21 cellular contexts compared by ENCODE assay signal in genomic region chr13:33112745-33113144, GRCh38.
DNase-seq lines count a peak whose midpoint lies in the region; ATAC-seq, FAIRE-seq and TF ChIP-seq lines count a peak whose summit lies in the region.
"Had no signal": no experiment of that assay in that cellular context is flagged by ENCODE, and none has a peak within 500 bp of the region (broad histone marks: within the 10 kb centered on the region; RNA-seq: fewer than 3 reads in every experiment).

No MANE protein-coding gene starts in this region.

- no peaks in the 10 kb centered on the region for H3K79me2 ChIP-seq in astrocyte (ENCODE audit: insufficient read depth, low read length)

- H3K4me3 Mint-ChIP-seq in astrocyte (ENCODE audit: unreplicated experiment), result no peak overlapping the region
- H3K4me3 Mint-ChIP-seq: activated B cell treated with CpG ODN at 0.5 μM for 24 hours; CD8-positive, alpha-beta memory T cell; nephron progenitor cell had no signal

- no peaks in the 10 kb centered on the region for H4K20me1 ChIP-seq in astrocyte (ENCODE audit: insufficient read depth, low read length)

- no peak overlapping the region for H2AFZ ChIP-seq in astrocyte (ENCODE audit: low read depth, low read length)

- peak overlapping the region; percentile 74 for H3K27ac ChIP-seq in astrocyte (ENCODE audit: low read depth, low read length)
- peak overlapping the region; percentile 81 for H3K27ac ChIP-seq in rectal smooth muscle tissue (ENCODE audit: low read depth, low read length)
- H3K27ac ChIP-seq: psoas muscle, SJCRH30 had no signal

- TF ChIP-seq CTCF in AG10803 (conservative IDR thresholded peaks at IDR 0.05; ENCODE audit: low read length) (no peak), astrocyte (IDR thresholded peaks at IDR 0.05; ENCODE audit: insufficient read depth, low read depth, low read length) (no peak), foreskin fibroblast (IDR thresholded peaks at IDR 0.05; ENCODE audit: low read depth, low read length) (no peak)

- no peaks in the 10 kb centered on the region for H3K27me3 Mint-ChIP-seq in astrocyte (ENCODE audit: low read depth, unreplicated experiment)

- H3K9me3 ChIP-seq in astrocyte (ENCODE audit: insufficient read depth, low read depth, low read length), result no peaks in the 10 kb centered on the region
- H3K9me3 ChIP-seq: psoas muscle, SJCRH30 had no signal

- peaks cover 20% of the 10 kb centered on the region for H3K4me1 ChIP-seq in astrocyte (ENCODE audit: insufficient read depth, low read length)
- peaks cover 64% of the 10 kb centered on the region for H3K4me1 ChIP-seq in rectal smooth muscle tissue (ENCODE audit: control insufficient read depth, insufficient read depth, low read length)
- H3K4me1 ChIP-seq: psoas muscle, SJCRH30 had no signal

- no peaks in the 10 kb centered on the region for H3K9me3 Mint-ChIP-seq in astrocyte (ENCODE audit: unreplicated experiment)
- H3K9me3 Mint-ChIP-seq: activated B cell treated with CpG ODN at 0.5 μM for 24 hours; activated T-helper 2 cell treated with anti-CD3 and anti-CD28 coated beads, Interferon-gamma antibody, Interleukin-2, Interleukin-4, amounts not matched to agents 10 μg/mL and 5 μg/mL and 100 μg/mL, durations not matched to agents 14 hours and 24 hours and 36 hours; CD8-positive, alpha-beta memory T cell; nephron progenitor cell had no signal

- H3K4me2 ChIP-seq in astrocyte (ENCODE audit: low read length), result no peak overlapping the region

- no peak overlapping the region for H3K27ac Mint-ChIP-seq in astrocyte (ENCODE audit: unreplicated experiment)
- H3K27ac Mint-ChIP-seq: activated B cell treated with CpG ODN at 0.5 μM for 24 hours; activated T-helper 2 cell treated with anti-CD3 and anti-CD28 coated beads, Interferon-gamma antibody, Interleukin-2, Interleukin-4, amounts not matched to agents 10 μg/mL and 5 μg/mL and 100 μg/mL, durations not matched to agents 14 hours and 24 hours and 36 hours; CD8-positive, alpha-beta memory T cell; nephron progenitor cell had no signal

- H3K27me3 ChIP-seq in astrocyte (ENCODE audit: insufficient read depth, low read length) (no peaks in the 10 kb centered on the region), rectal smooth muscle tissue (ENCODE audit: control insufficient read depth, insufficient read depth, low read length) (no peaks in the 10 kb centered on the region)
- H3K27me3 ChIP-seq: SJCRH30 had no signal

- no peak for FAIRE-seq in astrocyte (lab: Jason Lieb, UNC)

- peak; percentile 69 for DNase-seq in AG10803 (ENCODE audit: low read depth)
- no peak for DNase-seq in astrocyte (ENCODE audit: low read depth)
- peak; percentile 70 to 79 for DNase-seq in foreskin fibroblast
- DNase-seq in stimulated activated naive CD8-positive, alpha-beta T cell treated with anti-CD3 and anti-CD28 coated beads, Interleukin-15, Interleukin-2, amounts not matched to agents 100 U/mL and 50 U/mL, for 24 hours, result no peak
- no peak for DNase-seq in HUDEP-2 (lab: John Stamatoyannopoulos, UW; ENCODE audit: unreplicated experiment in 76 of 76)
- DNase-seq: activated B cell treated with CpG ODN at 0.5 μM for 24 hours; CD8-positive, alpha-beta memory T cell; mesenchymal stem cell; MV-4-11; NCI-H2029 treated with DMSO at 0.1 percent for 48 hours; NCI-H526 treated with DMSO at 0.1 percent for 48 hours; nephron progenitor cell; OCI-M1; psoas muscle; SJCRH30; stimulated activated naive CD4-positive, alpha-beta T cell; T-helper 2 cell had no signal

- no peak for ATAC-seq in stimulated activated naive CD8-positive, alpha-beta T cell treated with anti-CD3 and anti-CD28 coated beads, Interleukin-15, Interleukin-2, amounts not matched to agents 100 U/mL and 50 U/mL, for 24 hours
- no peak for ATAC-seq in GM18909 (IDR thresholded peaks at IDR 0.05; ENCODE audit: poor library complexity, unreplicated experiment)
- ATAC-seq in GM21717 (IDR thresholded peaks at IDR 0.05; ENCODE audit: unreplicated experiment), result no peak
- ATAC-seq: psoas muscle had no signal

- H3K36me3 ChIP-seq in astrocyte (ENCODE audit: insufficient read depth, low read length), result peaks cover 67% of the 10 kb centered on the region
- peaks cover 22% of the 10 kb centered on the region for H3K36me3 ChIP-seq in rectal smooth muscle tissue (ENCODE audit: control insufficient read depth, insufficient read depth, low read length)

- H3K36me3 Mint-ChIP-seq in astrocyte (ENCODE audit: low read depth, unreplicated experiment), result peaks cover 25% of the 10 kb centered on the region
- H3K36me3 Mint-ChIP-seq: CD8-positive, alpha-beta memory T cell had no signal

- H3K9ac ChIP-seq in astrocyte (ENCODE audit: low read length) (peak overlapping the region; percentile 24), rectal smooth muscle tissue (ENCODE audit: low read length) (no peak overlapping the region)

- H3K4me3 ChIP-seq in AG10803 (ENCODE audit: low read length) (no peak overlapping the region), astrocyte (ENCODE audit: insufficient read depth, low read depth, low read length) (no peak overlapping the region), foreskin fibroblast (ENCODE audit: low read depth in 1 of 2, low read length in 2 of 2) (no peak overlapping the region), rectal smooth muscle tissue (ENCODE audit: low read length) (no peak overlapping the region)
- H3K4me3 ChIP-seq: psoas muscle, SJCRH30 had no signal

- no peaks in the 10 kb centered on the region for H3K4me1 Mint-ChIP-seq in astrocyte (ENCODE audit: low read depth, unreplicated experiment)
- H3K4me1 Mint-ChIP-seq: CD8-positive, alpha-beta memory T cell had no signal

Comparison
In these comparisons a context has a peak if more than half of its experiments do, and no peak if none do; other contexts are left out.
1. DNase-seq: peak in AG10803 (single experiment) and foreskin fibroblast (2 of 2); none in astrocyte (single experiment), stimulated activated naive CD8-positive, alpha-beta T cell treated with anti-CD3 and anti-CD28 coated beads, Interleukin-15, Interleukin-2, amounts not matched to agents 100 U/mL and 50 U/mL, for 24 hours (single experiment) and HUDEP-2 (0 of 76).